Comparison of ENCODE assay signal across 25 cellular contexts in genomic region chr7:154804449-154804848, GRCh38.
"Had no signal": no experiment of that assay in that cellular context is flagged by ENCODE, and none has a peak within 500 bp of the region (broad histone marks: within the 10 kb centered on the region; RNA-seq: fewer than 3 reads in every experiment).

No MANE protein-coding gene starts in this region.

- H3K4me1 Mint-ChIP-seq: memory B cell; mesothelial cell of epicardium; naive B cell; neural crest cell; stimulated activated naive B cell treated with anti-CD40 and anti-IgM and Interleukin-4, amounts not matched to agents 10 μg/mL and 1 μg/mL and 100 μg/mL, for 72 hours had no signal

- H3K36me3 Mint-ChIP-seq: memory B cell; mesothelial cell of epicardium; naive B cell; natural killer cell treated with Interleukin-12 subunit alpha and Interleukin-12 subunit beta and Interleukin-15 and Interleukin-18, amount 100 ng/mL, for 72 hours; stimulated activated naive B cell treated with anti-CD40 and anti-IgM and Interleukin-4, amounts not matched to agents 10 μg/mL and 1 μg/mL and 100 μg/mL, for 72 hours had no signal

- H3K9me3 Mint-ChIP-seq: natural killer cell treated with Interleukin-12 subunit alpha and Interleukin-12 subunit beta and Interleukin-15 and Interleukin-18, amount 100 ng/mL, for 72 hours; neural crest cell; stimulated activated naive CD8-positive, alpha-beta T cell treated with anti-CD3 and anti-CD28 coated beads, Interleukin-15, Interleukin-2, amounts not matched to agents 100 ng/mL and 50 ng/mL, for 24 hours had no signal

- H3K4me1 ChIP-seq: gastrocnemius medialis, lower lobe of right lung, parathyroid adenoma, right lobe of liver, tibial nerve, upper lobe of left lung, vagina had no signal

- H3K9ac ChIP-seq: parathyroid adenoma had no signal

- H3K9me3 ChIP-seq: gastrocnemius medialis, lower lobe of right lung, mucosa of descending colon, right lobe of liver, thoracic aorta, upper lobe of left lung, vagina had no signal

- H3K4me3 Mint-ChIP-seq: memory B cell; mesothelial cell of epicardium; naive B cell; natural killer cell treated with Interleukin-12 subunit alpha and Interleukin-12 subunit beta and Interleukin-15 and Interleukin-18, amount 100 ng/mL, for 72 hours; neural crest cell; stimulated activated naive B cell treated with anti-CD40 and anti-IgM and Interleukin-4, amounts not matched to agents 10 μg/mL and 1 μg/mL and 100 μg/mL, for 72 hours; stimulated activated naive CD8-positive, alpha-beta T cell treated with anti-CD3 and anti-CD28 coated beads, Interleukin-15, Interleukin-2, amounts not matched to agents 100 ng/mL and 50 ng/mL, for 24 hours had no signal

- ATAC-seq: gastrocnemius medialis; left ventricle myocardium superior; mucosa of descending colon; natural killer cell treated with Interleukin-12 subunit alpha and Interleukin-12 subunit beta and Interleukin-15 and Interleukin-18, amount 100 ng/mL, for 72 hours; stimulated activated naive B cell treated with anti-CD40 and anti-IgM and Interleukin-4, amounts not matched to agents 10 μg/mL and 1 μg/mL and 100 μg/mL, for 72 hours had no signal

- H3K27me3 Mint-ChIP-seq: natural killer cell treated with Interleukin-12 subunit alpha and Interleukin-12 subunit beta and Interleukin-15 and Interleukin-18, amount 100 ng/mL, for 72 hours; progenitor cell of endocrine pancreas; stimulated activated naive CD8-positive, alpha-beta T cell treated with anti-CD3 and anti-CD28 coated beads, Interleukin-15, Interleukin-2, amounts not matched to agents 100 ng/mL and 50 ng/mL, for 24 hours had no signal

- H3K27ac ChIP-seq: coronary artery, gastrocnemius medialis, lower lobe of right lung, parathyroid adenoma, right lobe of liver, thoracic aorta, tibial nerve, upper lobe of left lung, vagina had no signal

- DNase-seq: dermis blood vessel endothelial cell; effector memory CD4-positive, alpha-beta T cell; gastrocnemius medialis; head of caudate nucleus; left ventricle myocardium superior; lower lobe of right lung; mucosa of descending colon; naive B cell; right lobe of liver; small intestine; stimulated activated CD4-positive, alpha-beta T cell treated with anti-CD3 and anti-CD28 coated beads, Interleukin-15, amount 100 ng/mL, for 24 hours; stimulated activated CD4-positive, alpha-beta T cell treated with anti-CD3 and anti-CD28 coated beads, Interleukin-2, amount 100 ng/mL, for 48 hours; stimulated activated naive B cell treated with anti-CD40 and anti-IgM and Interleukin-4, amounts not matched to agents 10 μg/mL and 1 μg/mL and 100 μg/mL, for 72 hours; upper lobe of left lung had no signal

- H3K36me3 ChIP-seq: gastrocnemius medialis, lower lobe of right lung, right lobe of liver, thoracic aorta, tibial nerve, upper lobe of left lung, vagina had no signal

- H3K27ac Mint-ChIP-seq: memory B cell; mesothelial cell of epicardium; naive B cell; natural killer cell treated with Interleukin-12 subunit alpha and Interleukin-12 subunit beta and Interleukin-15 and Interleukin-18, amount 100 ng/mL, for 72 hours; progenitor cell of endocrine pancreas; stimulated activated naive B cell treated with anti-CD40 and anti-IgM and Interleukin-4, amounts not matched to agents 10 μg/mL and 1 μg/mL and 100 μg/mL, for 72 hours; stimulated activated naive CD8-positive, alpha-beta T cell treated with anti-CD3 and anti-CD28 coated beads, Interleukin-15, Interleukin-2, amounts not matched to agents 100 ng/mL and 50 ng/mL, for 24 hours had no signal

- H3K27me3 ChIP-seq: gastrocnemius medialis, right lobe of liver, tibial nerve, upper lobe of left lung, vagina had no signal

- H3K4me3 ChIP-seq: coronary artery, gastrocnemius medialis, lower lobe of right lung, mucosa of descending colon, right lobe of liver, thoracic aorta, tibial nerve, upper lobe of left lung, vagina had no signal

- H2AFZ ChIP-seq: parathyroid adenoma had no signal
